Comparison of ENCODE assay signal across 8 cellular contexts in genomic region chr3:33799202-33799551, GRCh38. TPM values are rescaled to one million over a fixed set of nuclear protein-coding genes. Genes with fewer than 3 reads are reported as not detected.
DNase-seq lines count a peak whose midpoint lies in the region; ATAC-seq and TF ChIP-seq lines count a peak whose summit lies in the region.

No MANE protein-coding gene starts in this region.

- H3K4me2 ChIP-seq in SK-N-SH = peak overlapping the region; percentile 88

- CTCF ChIA-PET in SK-N-SH (lab: Yijun Ruan, JAX) = interaction anchor here (1.1 to 5.2 kb wide), 5 partner anchors 12 to 426 kb away, joined by 3 to 26 read pairs (median 4); no protein-coding TSS in a partner anchor

- H3K36me3 ChIP-seq in SK-N-SH (replicated peaks in 1 of 2; ENCODE audit: control insufficient read depth in 1 of 2, insufficient read depth in 2 of 2, low read length in 1 of 2) = peaks cover 18 to 44% of the 10 kb centered on the region in 2 experiments
- H3K36me3 ChIP-seq in iPS-20b (ENCODE audit: insufficient read depth, low read depth, low read length) = peaks cover 13% of the 10 kb centered on the region; the same call in 1 of the 2 replicates

- H3K27me3 ChIP-seq in SK-N-SH (ENCODE audit: insufficient read depth) (no peaks in the 10 kb centered on the region), iPS-20b (ENCODE audit: insufficient read depth, low read length) (no peaks in the 10 kb centered on the region)

- H3K4me3 ChIP-seq in SK-N-SH (ENCODE audit: low read depth in 2 of 2, low read length in 1 of 2) (peak overlapping the region; percentile 96 to 99), iPS-20b (ENCODE audit: low read length) (peak overlapping the region; percentile 93)

- H3F3A ChIP-seq in SK-N-SH (replicated peaks; ENCODE audit: insufficient read depth) = peaks cover 9% of the 10 kb centered on the region

- H3K9me2 ChIP-seq in SK-N-SH = no peaks in the 10 kb centered on the region

- no peaks in the 10 kb centered on the region; the same call in 1 of the 2 replicates for H3K9me3 ChIP-seq in SK-N-SH
- H3K9me3 ChIP-seq in iPS-20b (ENCODE audit: insufficient read depth, low read depth, low read length) = peaks cover 6% of the 10 kb centered on the region

- H3K27ac Mint-ChIP-seq in activated T-helper 1 cell treated with anti-CD3 and anti-CD28 coated beads, Interleukin-12 subunit alpha, Interleukin-12 subunit beta, Interleukin-2, Interleukin-4 antibody, amounts not matched to agents 30 ng/mL and 10 ng/mL and 1 ng/mL, durations not matched to agents 14 hours and 24 hours and 36 hours = peak overlapping the region; percentile 95

- POLR2A ChIA-PET in SK-N-SH (lab: Yijun Ruan, JAX) = interaction anchor here (0.5 to 1.5 kb wide), 4 partner anchors 12 to 154 kb away, joined by 3 to 4 read pairs (median 4); no protein-coding TSS in a partner anchor

- no peak for TF ChIP-seq CTCF in SK-N-SH (IDR thresholded peaks at IDR 0.05)

- peak overlapping the region; percentile 95 for H3K4me3 Mint-ChIP-seq in activated T-helper 1 cell treated with anti-CD3 and anti-CD28 coated beads, Interleukin-12 subunit alpha, Interleukin-12 subunit beta, Interleukin-2, Interleukin-4 antibody, amounts not matched to agents 30 ng/mL and 10 ng/mL and 1 ng/mL, durations not matched to agents 14 hours and 24 hours and 36 hours

- TF ChIP-seq EP300 in SK-N-SH (IDR thresholded peaks at IDR 0.05; ENCODE audit: borderline replicate concordance in 1 of 2, low read depth in 1 of 2, low read length in 1 of 2) = no peak

- intact Hi-C loops in activated T-helper 1 cell treated with anti-CD3 and anti-CD28 coated beads, Interleukin-12 subunit alpha, Interleukin-12 subunit beta, Interleukin-2, Interleukin-4 antibody, amounts not matched to agents 30 ng/mL and 10 ng/mL and 1 ng/mL, durations not matched to agents 14 hours and 24 hours and 36 hours (cut with micrococcal nuclease) = loop anchor here (2.0 to 5.0 kb wide), 4 partner anchors 53 to 1112 kb away; partner anchors contain the start of genes CNOT10, CRTAP, GLB1 and TMPPE

- H3K9ac ChIP-seq in SK-N-SH (peak overlapping the region; percentile 92), iPS-20b (ENCODE audit: low read depth, low read length) (peak overlapping the region; percentile 91; the same call in 1 of the 2 replicates)

- ATAC-seq in SK-N-SH treated with all-trans-retinoic acid at 6 μM for 48 hours (no peak), esophagus mucosa (no peak)

- H3K27ac ChIP-seq in SK-N-SH (ENCODE audit: low read depth in 2 of 2, low read length in 1 of 2) (peak overlapping the region; percentile 95), iPS-20b (ENCODE audit: low read length) (no peak overlapping the region), substantia nigra (ENCODE audit: low read depth, low read length, poor library complexity, severe bottlenecking) (peak overlapping the region; percentile 91)

- H4K20me1 ChIP-seq in SK-N-SH (ENCODE audit: insufficient read depth) = peaks cover 10% of the 10 kb centered on the region

- peaks cover 26% of the 10 kb centered on the region for H3K36me3 Mint-ChIP-seq in activated T-helper 1 cell treated with anti-CD3 and anti-CD28 coated beads, Interleukin-12 subunit alpha, Interleukin-12 subunit beta, Interleukin-2, Interleukin-4 antibody, amounts not matched to agents 30 ng/mL and 10 ng/mL and 1 ng/mL, durations not matched to agents 14 hours and 24 hours and 36 hours (ENCODE audit: low read depth)

- H3K27me3 Mint-ChIP-seq in activated T-helper 1 cell treated with anti-CD3 and anti-CD28 coated beads, Interleukin-12 subunit alpha, Interleukin-12 subunit beta, Interleukin-2, Interleukin-4 antibody, amounts not matched to agents 30 ng/mL and 10 ng/mL and 1 ng/mL, durations not matched to agents 14 hours and 24 hours and 36 hours (ENCODE audit: insufficient read depth) = no peaks in the 10 kb centered on the region

- H3K79me2 ChIP-seq in SK-N-SH (ENCODE audit: insufficient read depth) = peaks cover 66% of the 10 kb centered on the region

- no peak for TF ChIP-seq RAD21 in SK-N-SH (IDR thresholded peaks at IDR 0.05; ENCODE audit: low read length)

- peaks cover 6 to 15% of the 10 kb centered on the region in 2 experiments; a peak in 3 of 4 replicates for H3K4me1 ChIP-seq in SK-N-SH (ENCODE audit: control insufficient read depth in 1 of 2, insufficient read depth in 2 of 2, low read depth in 1 of 2, low read length in 1 of 2)
- no peaks in the 10 kb centered on the region; the same call in 1 of the 2 replicates for H3K4me1 ChIP-seq in iPS-20b (ENCODE audit: insufficient read depth, low read length)

- peak overlapping the region; percentile 98 for H2AFZ ChIP-seq in SK-N-SH (ENCODE audit: low read depth)

- WGBS in SK-N-SH (ENCODE audit: low lambda C conversion rate) = 9% methylated on average over 3 of the region's 3 CpGs

- peaks cover 54% of the 10 kb centered on the region for H3K4me1 Mint-ChIP-seq in activated T-helper 1 cell treated with anti-CD3 and anti-CD28 coated beads, Interleukin-12 subunit alpha, Interleukin-12 subunit beta, Interleukin-2, Interleukin-4 antibody, amounts not matched to agents 30 ng/mL and 10 ng/mL and 1 ng/mL, durations not matched to agents 14 hours and 24 hours and 36 hours (ENCODE audit: low read depth)

- no peaks in the 10 kb centered on the region for H3K9me3 Mint-ChIP-seq in activated T-helper 1 cell treated with anti-CD3 and anti-CD28 coated beads, Interleukin-12 subunit alpha, Interleukin-12 subunit beta, Interleukin-2, Interleukin-4 antibody, amounts not matched to agents 30 ng/mL and 10 ng/mL and 1 ng/mL, durations not matched to agents 14 hours and 24 hours and 36 hours

- DNase-seq in SK-N-SH (no peak), substantia nigra (lab: John Stamatoyannopoulos, UW) (no peak), amniotic stem cell (lab: John Stamatoyannopoulos, UW) (no peak), NCI-H524 treated with DMSO at 0.1 percent for 48 hours (lab: John Stamatoyannopoulos, UW) (no peak)
- DNase-seq in activated T-helper 1 cell treated with anti-CD3 and anti-CD28 coated beads, Interleukin-12 subunit alpha, Interleukin-12 subunit beta, Interleukin-2, Interleukin-4 antibody, amounts not matched to agents 30 ng/mL and 10 ng/mL and 1 ng/mL, durations not matched to agents 14 hours and 24 hours and 36 hours (ENCODE audit: low spot score) = no peak

TF ChIP-seq in SK-N-SH, 30 proteins besides CTCF, POLR2A, EP300 and RAD21:
- 0 out of 2 replicates have a peak, but pooled peaks have one; percentile 0 for TF ChIP-seq FOSL2 (IDR thresholded peaks at IDR 0.05; ENCODE audit: borderline replicate concordance, low read depth)
- no peak for TF ChIP-seq MEF2A (IDR thresholded peaks at IDR 0.05; ENCODE audit: borderline replicate concordance, low read depth)
- TF ChIP-seq SIN3A (IDR thresholded peaks at IDR 0.05; ENCODE audit: borderline replicate concordance, low read depth, low read length) = no peak

TF ChIP-seq in SK-N-SH treated with all-trans-retinoic acid at 6 μM for 48 hours, 23 proteins besides CTCF, POLR2A, EP300 and RAD21:
- no peak for TF ChIP-seq RARB (CRISPR knock-in tag; IDR thresholded peaks at IDR 0.05)
- TF ChIP-seq ZFP3 (CRISPR knock-in tag; IDR thresholded peaks at IDR 0.05) = no peak
- TF ChIP-seq ZNF565 (CRISPR knock-in tag; conservative IDR thresholded peaks at IDR 0.05; ENCODE audit: low read depth) = no peak
- TF ChIP-seq CSDC2 (CRISPR knock-in tag; IDR thresholded peaks at IDR 0.05) = no peak
- TF ChIP-seq TOX (CRISPR knock-in tag; IDR thresholded peaks at IDR 0.05; ENCODE audit: borderline replicate concordance) = no peak
- no peak for TF ChIP-seq PATZ1 (CRISPR knock-in tag; IDR thresholded peaks at IDR 0.05; ENCODE audit: borderline replicate concordance)
- TF ChIP-seq ISL1 (CRISPR knock-in tag; IDR thresholded peaks at IDR 0.05) = no peak
- no peak for TF ChIP-seq TCF4 (CRISPR knock-in tag; IDR thresholded peaks at IDR 0.05; ENCODE audit: borderline replicate concordance)

RNA-seq across cellular contexts. Expression of gene PDCD6IP, which starts 0.7 kb away (rescaled TPM):
- polyA plus RNA-seq in SK-N-SH (2012; rRNA removed) = 49.1 and 60.4 TPM in 2 replicates
- polyA plus RNA-seq in SK-N-SH (2012; cell fraction: cytosol; rRNA removed) = 40.4 and 51.3 TPM in 2 replicates
- polyA plus RNA-seq in SK-N-SH (2012; cell fraction: nucleus; rRNA removed) = 94.5 and 183 TPM in 2 replicates
- total RNA-seq in activated T-helper 1 cell treated with anti-CD3 and anti-CD28 coated beads, Interleukin-12 subunit alpha, Interleukin-12 subunit beta, Interleukin-2, Interleukin-4 antibody, amounts not matched to agents 30 ng/mL and 10 ng/mL and 1 ng/mL, durations not matched to agents 14 hours and 24 hours and 36 hours = 171 and 179 TPM in 2 replicates
- 251 TPM for total RNA-seq in esophagus mucosa
